In the genomic region with DNA sequence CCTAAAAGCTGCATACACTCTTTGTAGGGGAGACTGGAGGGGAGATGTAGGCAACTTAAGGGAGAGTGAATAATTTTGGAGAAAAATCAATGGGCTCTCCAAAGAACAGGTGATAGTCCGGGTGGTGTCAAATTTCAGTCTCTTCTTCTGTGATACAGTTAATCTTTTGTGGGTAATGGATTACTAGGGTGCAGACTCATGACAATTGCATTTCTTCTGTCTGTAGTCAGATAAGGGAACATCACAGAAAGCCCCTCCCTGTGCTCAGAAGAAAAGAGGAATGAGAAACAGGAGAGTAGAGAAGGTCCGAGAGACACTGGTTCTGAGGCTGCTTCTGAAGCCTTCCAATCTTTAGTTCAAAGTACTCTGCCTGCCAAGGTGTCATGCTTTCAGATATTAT, we compare ENCODE assay signal across 18 cellular contexts.
"Had no signal": no experiment of that assay in that cellular context is flagged by ENCODE, and none has a peak within 500 bp of the region (broad histone marks: within the 10 kb centered on the region; RNA-seq: fewer than 3 reads in every experiment).

No MANE protein-coding gene starts in this region.

- DNase-seq: activated CD4-positive, alpha-beta T cell treated with anti-CD3 and anti-CD28 coated beads, Interleukin-2, amount 50 U/mL, for 48 hours; activated CD4-positive, CD25-positive, alpha-beta regulatory T cell treated with anti-CD3 and anti-CD28 coated beads, Interleukin-2, amount 50 U/mL, for 72 hours; activated effector memory CD4-positive, alpha-beta T cell treated with anti-CD3 and anti-CD28 coated beads, Interleukin-2, amount 50 U/mL, for 16 hours; activated T-cell treated with anti-CD3 and anti-CD28 coated beads, Interleukin-2, amount 50 U/mL, for 4 hours; amniotic stem cell; body of pancreas; central memory CD4-positive, alpha-beta T cell; effector CD4-positive, alpha-beta T cell; hippocampal formation; left cardiac atrium; naive thymus-derived CD4-positive, alpha-beta T cell had no signal

- H3K27ac ChIP-seq: body of pancreas, coronary artery, gastroesophageal sphincter, neutrophil, right atrium auricular region, skin epidermis had no signal

- H3K27me3 ChIP-seq: body of pancreas, gastroesophageal sphincter, neutrophil, right atrium auricular region had no signal

- H3K36me3 ChIP-seq: gastroesophageal sphincter, neutrophil, right atrium auricular region had no signal

- H3K9me3 ChIP-seq: body of pancreas, gastroesophageal sphincter, neutrophil, right atrium auricular region had no signal

- H3K4me3 ChIP-seq: body of pancreas, coronary artery, gastroesophageal sphincter, lung, right atrium auricular region, skin epidermis had no signal

- ATAC-seq: activated naive CD4-positive, alpha-beta T cell treated with anti-CD3 and anti-CD28 coated beads, Interleukin-2, amount 50 U/mL, for 72 hours; activated T-cell treated with anti-CD3 and anti-CD28 coated beads, Interleukin-2, amount 50 U/mL, for 4 hours; body of pancreas; gastroesophageal sphincter; left cardiac atrium; naive thymus-derived CD4-positive, alpha-beta T cell had no signal

- H3K4me1 ChIP-seq: body of pancreas, gastroesophageal sphincter, right atrium auricular region had no signal
